ENCODE assay signal across 9 cellular contexts in genomic region chr12:92142251-92142896, GRCh38. TPM values are rescaled to one million over a fixed set of nuclear protein-coding genes. Genes with fewer than 3 reads are reported as not detected.
DNase-seq lines count a peak whose midpoint lies in the region; ATAC-seq and TF ChIP-seq lines count a peak whose summit lies in the region.
"Had no signal": no experiment of that assay in that cellular context is flagged by ENCODE, and none has a peak within 500 bp of the region (broad histone marks: within the 10 kb centered on the region; RNA-seq: fewer than 3 reads in every experiment).

No MANE protein-coding gene starts in this region.

- H3K27ac ChIP-seq in CD8-positive, alpha-beta T cell (ENCODE audit: low read depth, low read length) = peak overlapping the region; percentile 92
- H3K27ac ChIP-seq in ectodermal cell (ENCODE audit: insufficient read depth, low read depth, low read length, poor library complexity, severe bottlenecking) = no peak overlapping the region

- H3K9me3 Mint-ChIP-seq in CD8-positive, alpha-beta T cell = no peaks in the 10 kb centered on the region

- H3K4me1 ChIP-seq in CD8-positive, alpha-beta T cell (ENCODE audit: insufficient read depth, low read length) = peaks cover 1% of the 10 kb centered on the region
- H3K4me1 ChIP-seq in ectodermal cell (ENCODE audit: control insufficient read depth, insufficient read depth, low read length) = peaks cover 24% of the 10 kb centered on the region
- H3K4me1 ChIP-seq in neuron (ENCODE audit: insufficient read depth, low read length) = peaks cover 26% of the 10 kb centered on the region

- intact Hi-C loops in CD8-positive, alpha-beta T cell (cut with DNase I, micrococcal nuclease) = loop anchor here (5.0 to 10.0 kb wide), 6 partner anchors 110 to 1302 kb away; partner anchors contain the start of gene UBE2N (in 1 of the 2)

- no peak for TF ChIP-seq CTCF in CD8-positive, alpha-beta T cell (IDR thresholded peaks at IDR 0.05)

- POLR2A ChIA-PET in CD8-positive, alpha-beta T cell (lab: Charles Lee) = interaction anchor here (0.6 to 6.6 kb wide), 12 partner anchors 17 to 265 kb away, joined by 3 to 185 read pairs (median 16); no protein-coding TSS in a partner anchor

- H3K36me3 Mint-ChIP-seq in CD8-positive, alpha-beta T cell = peaks cover 88% of the 10 kb centered on the region

- peaks cover 8% of the 10 kb centered on the region for H3K4me1 Mint-ChIP-seq in CD8-positive, alpha-beta T cell (ENCODE audit: low read depth)

- no peak for ATAC-seq in CD8-positive, alpha-beta T cell
- ATAC-seq in GM21381 (IDR thresholded peaks at IDR 0.05; ENCODE audit: unreplicated experiment) = no peak
- no peak for ATAC-seq in HG03432 (IDR thresholded peaks at IDR 0.05; ENCODE audit: unreplicated experiment)
- no peak for ATAC-seq in HG02981 (IDR thresholded peaks at IDR 0.05; ENCODE audit: unreplicated experiment)
- ATAC-seq: HCT116 had no signal

- peak overlapping the region; percentile 99 for H3K27ac Mint-ChIP-seq in CD8-positive, alpha-beta T cell

- peaks cover 54% of the 10 kb centered on the region for H3K36me3 ChIP-seq in CD8-positive, alpha-beta T cell (ENCODE audit: insufficient read depth, low read length)
- H3K36me3 ChIP-seq in ectodermal cell (ENCODE audit: control insufficient read depth, insufficient read depth, low read length) (peaks cover 17% of the 10 kb centered on the region), neuron (ENCODE audit: insufficient read depth, low read length) (peaks cover 44% of the 10 kb centered on the region)

- no peaks in the 10 kb centered on the region for H3K27me3 ChIP-seq in CD8-positive, alpha-beta T cell (ENCODE audit: insufficient read depth, low read length)
- no peaks in the 10 kb centered on the region for H3K27me3 ChIP-seq in ectodermal cell (ENCODE audit: control insufficient read depth, insufficient read depth, low read length, poor library complexity, severe bottlenecking)
- no peaks in the 10 kb centered on the region for H3K27me3 ChIP-seq in neuron (ENCODE audit: insufficient read depth, low read length)

- no peaks in the 10 kb centered on the region for H3K27me3 Mint-ChIP-seq in CD8-positive, alpha-beta T cell (ENCODE audit: low read depth)

- 58 to 73% methylated on average over 2 to 3 of the region's 5 CpGs for WGBS in ectodermal cell, 2 experiments

- H3K4me3 Mint-ChIP-seq in CD8-positive, alpha-beta T cell = peak overlapping the region; percentile 96

- CTCF ChIA-PET in CD8-positive, alpha-beta T cell (lab: Charles Lee) = interaction anchor here (0.6 to 3.1 kb wide), 17 partner anchors 9 to 760 kb away, joined by 3 to 16 read pairs (median 3); no protein-coding TSS in a partner anchor

- H3K9me3 ChIP-seq in CD8-positive, alpha-beta T cell (ENCODE audit: low read length) = no peaks in the 10 kb centered on the region
- H3K9me3 ChIP-seq in ectodermal cell (ENCODE audit: control insufficient read depth, low read length) (no peaks in the 10 kb centered on the region), neuron (ENCODE audit: low read length) (no peaks in the 10 kb centered on the region)

- H3K4me3 ChIP-seq in CD8-positive, alpha-beta T cell (ENCODE audit: low read depth, low read length) = peak overlapping the region; percentile 66
- H3K4me3 ChIP-seq in ectodermal cell (ENCODE audit: insufficient read depth, low read depth, low read length) (peak overlapping the region; percentile 97), neuron (ENCODE audit: low read length) (peak overlapping the region; percentile 79)

- no peak for DNase-seq in CD8-positive, alpha-beta T cell
- DNase-seq in NAMALWA (ENCODE audit: low spot score) (peak; percentile 25), H4 (ENCODE audit: low spot score) (no peak)

- H2AFZ ChIP-seq in neuron (ENCODE audit: low read depth, low read length) = no peak overlapping the region

RNA-seq across cellular contexts. Expression of gene BTG1, which starts 3.3 kb away (rescaled TPM):
- 1,000 to 10,000 TPM; 1,847 to 1,850 TPM for total RNA-seq in CD8-positive, alpha-beta T cell
- 59.8 TPM for polyA plus RNA-seq in ectodermal cell (2013, experiment 1 of 4)
- 61.2 TPM for polyA plus RNA-seq in ectodermal cell (2013, experiment 2 of 4)
- 57.7 TPM for polyA plus RNA-seq in ectodermal cell (2013, experiment 3 of 4)
- polyA plus RNA-seq in ectodermal cell (2013, experiment 4 of 4) = 73.9 TPM
- 4.5 and 5.1 TPM in 2 replicates for total RNA-seq in H4 (2014; rRNA removed; shearing (Covaris generic))

Comparison
In these comparisons a context has a peak if more than half of its experiments do, and no peak if none do; other contexts are left out.
1. RNA of gene BTG1, which starts 3.3 kb away (total RNA-seq): 1,847 to 1,850 TPM in CD8-positive, alpha-beta T cell; 4.5 to 5.1 TPM in H4; every median in the first group is over 100 times any median in the second.
2. Peak in every context shown above with its lines, with median percentiles within 50 percentile points of each other: H3K4me3 ChIP-seq.